ENCODE assay signal across 18 cellular contexts in genomic region chr7:37380831-37381230, GRCh38.
"Had no signal": no experiment of that assay in that cellular context is flagged by ENCODE, and none has a peak within 500 bp of the region (broad histone marks: within the 10 kb centered on the region; RNA-seq: fewer than 3 reads in every experiment).

No MANE protein-coding gene starts in this region.

- ATAC-seq: effector memory CD8-positive, alpha-beta T cell; gastrocnemius medialis; left lobe of liver; natural killer cell treated with Interleukin-12 subunit alpha and Interleukin-12 subunit beta and Interleukin-15 and Interleukin-18, amount 100 ng/mL, for 72 hours had no signal

- H3K36me3 Mint-ChIP-seq: type B pancreatic cell had no signal

- H3K9ac ChIP-seq: neural progenitor cell had no signal

- DNase-seq: effector memory CD8-positive, alpha-beta T cell; erythroblast; gastrocnemius medialis; glutamatergic neuron; islet precursor cell; nucleus accumbens; ovary; sigmoid colon; small intestine; stimulated activated CD4-positive, alpha-beta T cell treated with anti-CD3 and anti-CD28 coated beads, Interleukin-2, amount 100 ng/mL, for 48 hours; stimulated activated naive CD4-positive, alpha-beta T cell treated with Interleukin-2 at 50 U/mL for 16 hours had no signal

- H3K9me3 ChIP-seq: gastrocnemius medialis, ovary, sigmoid colon had no signal

- H3K4me3 ChIP-seq: gastrocnemius medialis, neural progenitor cell, ovary, right atrium auricular region, sigmoid colon had no signal

- H3K4me1 ChIP-seq: neural progenitor cell, sigmoid colon had no signal

- H3K4me2 ChIP-seq: neural progenitor cell had no signal

- H2AFZ ChIP-seq: neural progenitor cell had no signal

- H3K27me3 ChIP-seq: gastrocnemius medialis, neural progenitor cell, ovary, right atrium auricular region, sigmoid colon had no signal

- H3K4me3 Mint-ChIP-seq: dendritic cell treated with granulocyte-macrophage colony-stimulating factor and Interleukin-4, amounts not matched to agents 40 ng/mL and 50 ng/mL, for 4 days; effector memory CD8-positive, alpha-beta T cell; mesothelial cell of epicardium; natural killer cell treated with Interleukin-12 subunit alpha and Interleukin-12 subunit beta and Interleukin-15 and Interleukin-18, amount 100 ng/mL, for 72 hours; neural progenitor cell; type B pancreatic cell had no signal

- H3K4me1 Mint-ChIP-seq: mesothelial cell of epicardium, neural progenitor cell had no signal

- H3K27me3 Mint-ChIP-seq: dendritic cell treated with granulocyte-macrophage colony-stimulating factor and Interleukin-4, amounts not matched to agents 40 ng/mL and 50 ng/mL, for 4 days; effector memory CD8-positive, alpha-beta T cell; type B pancreatic cell had no signal

- H3K27ac Mint-ChIP-seq: dendritic cell treated with granulocyte-macrophage colony-stimulating factor and Interleukin-4, amounts not matched to agents 40 ng/mL and 50 ng/mL, for 4 days; effector memory CD8-positive, alpha-beta T cell; mesothelial cell of epicardium; natural killer cell treated with Interleukin-12 subunit alpha and Interleukin-12 subunit beta and Interleukin-15 and Interleukin-18, amount 100 ng/mL, for 72 hours; neural progenitor cell; type B pancreatic cell had no signal

- H3K27ac ChIP-seq: gastrocnemius medialis, neural progenitor cell, ovary, right atrium auricular region, sigmoid colon had no signal

- H3K9me3 Mint-ChIP-seq: natural killer cell treated with Interleukin-12 subunit alpha and Interleukin-12 subunit beta and Interleukin-15 and Interleukin-18, amount 100 ng/mL, for 72 hours had no signal

- H3K36me3 ChIP-seq: gastrocnemius medialis, neural progenitor cell, ovary, right atrium auricular region, sigmoid colon had no signal
